In the genomic region with DNA sequence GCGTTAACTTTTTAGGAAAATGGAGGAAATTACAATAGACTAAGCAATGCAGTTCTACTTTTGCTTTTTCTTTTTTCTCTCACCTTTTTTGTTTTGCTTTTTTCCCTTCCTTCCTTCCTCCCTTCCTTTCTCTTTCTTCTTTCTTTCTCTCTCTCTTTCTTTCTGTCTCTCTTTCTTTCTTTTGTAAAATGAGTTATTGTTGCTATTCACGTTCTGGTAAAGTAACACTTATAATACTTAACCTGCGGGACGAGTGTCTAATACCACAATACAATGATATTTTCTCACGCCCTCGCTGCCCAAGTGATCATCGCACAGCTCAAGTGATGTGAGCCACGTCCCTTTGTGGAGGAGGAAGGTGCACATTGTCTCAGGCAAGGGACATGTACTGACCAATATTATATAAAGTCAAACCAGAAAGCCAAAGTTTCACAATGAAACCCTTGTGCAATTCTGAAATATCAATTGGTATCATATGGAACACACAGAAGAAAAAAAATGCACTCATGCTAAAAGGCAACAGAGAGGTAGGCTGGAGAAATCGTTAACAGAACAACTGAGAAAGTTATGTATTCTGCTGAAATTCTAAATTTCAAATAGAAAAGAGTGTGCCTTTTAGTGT, we compare ENCODE assay signal across 8 cellular contexts. TPM values are rescaled to one million over a fixed set of nuclear protein-coding genes. Genes with fewer than 3 reads are reported as not detected.
DNase-seq lines count a peak whose midpoint lies in the region; ATAC-seq and TF ChIP-seq lines count a peak whose summit lies in the region.

No MANE protein-coding gene starts in this region.

- H3K36me3 Mint-ChIP-seq in Calu3 (ENCODE audit: insufficient read depth, unreplicated experiment), result no peaks in the 10 kb centered on the region

- intact Hi-C loops in Calu3 (cut with micrococcal nuclease; ENCODE audit: unreplicated experiment) (no loop called here), Panc1 (cut with micrococcal nuclease; ENCODE audit: unreplicated experiment) (no loop called here)

- no peak for ATAC-seq in Panc1
- no peak for ATAC-seq in HG02759 (IDR thresholded peaks at IDR 0.05; ENCODE audit: unreplicated experiment)

- H3K4me3 ChIP-seq in Panc1 (ENCODE audit: low read depth in 2 of 2, low read length in 2 of 2) (peak overlapping the region; percentile 46 to 50; a peak in 3 of 4 replicates), rectal smooth muscle tissue (ENCODE audit: low read length) (peak overlapping the region; percentile 75)

- no peaks in the 10 kb centered on the region for H3K9me3 Mint-ChIP-seq in Calu3 (ENCODE audit: low read depth, unreplicated experiment)

- peaks cover 12% of the 10 kb centered on the region for H3K27me3 ChIP-seq in Panc1 (ENCODE audit: control insufficient read depth, insufficient read depth, low read length)
- no peaks in the 10 kb centered on the region for H3K27me3 ChIP-seq in rectal smooth muscle tissue (ENCODE audit: control insufficient read depth, insufficient read depth, low read length)

- CTCF ChIA-PET in Calu3 (lab: Charles Lee) (no interaction called here), Panc1 (lab: Charles Lee) (no interaction called here)

- no peak overlapping the region for H3K9ac ChIP-seq in rectal smooth muscle tissue (ENCODE audit: low read length)

- H3K4me1 Mint-ChIP-seq in Calu3 (ENCODE audit: low read depth, unreplicated experiment), result peaks cover 7% of the 10 kb centered on the region

- peaks cover 62% of the 10 kb centered on the region for H3K27me3 Mint-ChIP-seq in Calu3 (ENCODE audit: unreplicated experiment)

- no peak overlapping the region for H3K27ac Mint-ChIP-seq in Calu3 (ENCODE audit: unreplicated experiment)

- POLR2A ChIA-PET in Panc1 (lab: Charles Lee), result no interaction called here

- no peak for TF ChIP-seq CTCF in Calu3 (IDR thresholded peaks at IDR 0.05; ENCODE audit: unreplicated experiment)
- no peak for TF ChIP-seq CTCF in Panc1 (IDR thresholded peaks at IDR 0.05)
- TF ChIP-seq CTCF in GM20000 (IDR thresholded peaks at IDR 0.05; ENCODE audit: extremely low read depth, missing control alignments), result no peak

- H3K36me3 ChIP-seq in Panc1 (ENCODE audit: control insufficient read depth, insufficient read depth, low read length), result no peaks in the 10 kb centered on the region
- no peaks in the 10 kb centered on the region for H3K36me3 ChIP-seq in rectal smooth muscle tissue (ENCODE audit: control insufficient read depth, insufficient read depth, low read length)

- BruUV-seq in Calu3 (replicated peaks; lab: Mats Ljungman, UMichigan) (no TSS peak), Panc1 (replicated peaks; lab: Mats Ljungman, UMichigan) (no TSS peak)

- no peak for DNase-seq in Calu3
- no peak for DNase-seq in Panc1 (ENCODE audit: low read depth, low spot score)
- peak; percentile 44 for DNase-seq in fibroblast of gingiva (ENCODE audit: low read depth)
- DNase-seq in GM20000 (ENCODE audit: low spot score), result no peak
- DNase-seq in COLO829 (ENCODE audit: low spot score), result no peak
- DNase-seq in middle frontal gyrus (ENCODE audit: extremely low spot score, low spot score), result no peak

- no peak overlapping the region for H3K27ac ChIP-seq in Panc1 (ENCODE audit: low read length)
- H3K27ac ChIP-seq in rectal smooth muscle tissue (ENCODE audit: low read depth, low read length), result no peak overlapping the region

- no peaks in the 10 kb centered on the region for H3K9me3 ChIP-seq in Panc1 (ENCODE audit: control insufficient read depth, insufficient read depth, low read depth, low read length)

- H3K4me3 Mint-ChIP-seq in Calu3 (ENCODE audit: low read depth, unreplicated experiment), result peak overlapping the region; percentile 9

- peaks cover 3% of the 10 kb centered on the region; the same call in 1 of the 2 replicates for H3K4me1 ChIP-seq in Panc1 (ENCODE audit: control insufficient read depth, insufficient read depth, low read length)
- peaks cover 5% of the 10 kb centered on the region for H3K4me1 ChIP-seq in rectal smooth muscle tissue (ENCODE audit: control insufficient read depth, insufficient read depth, low read length)

- in situ Hi-C loops in Panc1 (cut with HindIII; ENCODE audit: low pct_unique_long_range_greater_than_20kb, low sequenced_read_pairs), result no loop called here

RNA-seq across cellular contexts. Expression of a gene that starts 1.7 kb away (rescaled TPM):
- total RNA-seq in Calu3 (2022) (not detected in 2 replicates), Panc1 (2021; ENCODE audit: unreplicated experiment) (0.21 TPM)
- 0.10 TPM for polyA plus RNA-seq in Panc1 (2012; ENCODE audit: insufficient read length)

RNA-seq across cellular contexts. Expression of a gene that starts 33.5 kb away (rescaled TPM):
- total RNA-seq in Calu3 (2022) (20.0 and 20.6 TPM in 2 replicates), Panc1 (2021; ENCODE audit: unreplicated experiment) (24.7 TPM)
- 14.1 TPM for polyA plus RNA-seq in Panc1 (2012; ENCODE audit: insufficient read length)
